In the genomic region with DNA sequence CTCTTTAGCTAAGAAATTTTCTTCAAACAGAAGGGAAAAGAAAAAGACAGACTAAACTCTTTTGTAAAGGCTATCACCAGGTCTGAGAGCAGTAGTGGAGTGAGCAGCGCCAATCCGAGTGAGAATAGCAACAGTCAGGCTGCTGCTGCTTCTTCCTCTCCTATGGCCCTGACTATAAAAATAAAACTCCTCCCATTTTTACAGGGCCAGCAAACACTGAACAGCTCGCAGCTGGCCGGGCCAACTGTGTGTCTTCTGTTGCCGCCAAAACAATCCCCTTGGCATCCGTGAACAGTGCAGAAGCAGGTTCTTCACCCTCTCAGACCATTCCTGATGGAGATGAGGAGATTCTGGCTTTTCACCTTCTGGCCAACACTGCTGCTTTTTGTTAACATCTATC, we compare ENCODE assay signal across 14 cellular contexts.
"Had no signal": no experiment of that assay in that cellular context is flagged by ENCODE, and none has a peak within 500 bp of the region (broad histone marks: within the 10 kb centered on the region; RNA-seq: fewer than 3 reads in every experiment).

No MANE protein-coding gene starts in this region.

- DNase-seq: activated CD4-positive, alpha-beta T cell treated with anti-CD3 and anti-CD28 coated beads for 36 hours; activated CD8-positive, alpha-beta T cell treated with anti-CD3 and anti-CD28 coated beads for 36 hours; activated effector memory CD4-positive, alpha-beta T cell treated with anti-CD3 and anti-CD28 coated beads, Interleukin-2, amount 50 U/mL, for 16 hours; activated T-cell treated with anti-CD3 and anti-CD28 coated beads, Interleukin-2, amount 50 U/mL, for 4 hours; adrenal gland; endodermal cell; heart right ventricle; islet precursor cell; left lung; naive thymus-derived CD8-positive, alpha-beta T cell; stimulated activated CD4-positive, alpha-beta T cell treated with anti-CD3 and anti-CD28 coated beads, Interleukin-1b, Interleukin-23, amount 100 ng/mL, for 48 hours; tibial artery; uterus had no signal

- ATAC-seq: activated CD4-positive, alpha-beta T cell treated with anti-CD3 and anti-CD28 coated beads for 36 hours; activated CD8-positive, alpha-beta T cell treated with anti-CD3 and anti-CD28 coated beads for 36 hours; activated T-cell treated with anti-CD3 and anti-CD28 coated beads, Interleukin-2, amount 50 U/mL, for 4 hours; heart right ventricle; left lung; naive thymus-derived CD8-positive, alpha-beta T cell; stimulated activated memory B cell treated with anti-CD40 and anti-IgM and Interleukin-4, amounts not matched to agents 10 μg/mL and 1 μg/mL and 100 μg/mL, for 72 hours had no signal
